ENCODE assay signal across 5 cellular contexts in genomic region chr19:42917634-42918033, GRCh38. TPM values are rescaled to one million over a fixed set of nuclear protein-coding genes. Genes with fewer than 3 reads are reported as not detected.
"Had no signal": no experiment of that assay in that cellular context is flagged by ENCODE, and none has a peak within 500 bp of the region (broad histone marks: within the 10 kb centered on the region; RNA-seq: fewer than 3 reads in every experiment).

Gene PSG6, minus strand, starts transcription at chr19:42917894. Its CDS starts 102 bp downstream, at chr19:42917792.

RNA-seq across cellular contexts. Expression of gene PSG6, which starts in this region (rescaled TPM):
- total RNA-seq: PC-3, Peyer's patch, Right ventricle myocardium inferior, SJCRH30, SK-MEL-5 had no signal
